Comparison of ENCODE assay signal across 27 cellular contexts in genomic region chr15:35139822-35140221, GRCh38. TPM values are rescaled to one million over a fixed set of nuclear protein-coding genes. Genes with fewer than 3 reads are reported as not detected.
DNase-seq lines count a peak whose midpoint lies in the region; ATAC-seq, FAIRE-seq and TF ChIP-seq lines count a peak whose summit lies in the region.
"Had no signal": no experiment of that assay in that cellular context is flagged by ENCODE, and none has a peak within 500 bp of the region (broad histone marks: within the 10 kb centered on the region; RNA-seq: fewer than 3 reads in every experiment).

No MANE protein-coding gene starts in this region.

- peaks cover 46% of the 10 kb centered on the region for H3K4me1 Mint-ChIP-seq in mesothelial cell of epicardium
- H3K4me1 Mint-ChIP-seq: B cell; CD4-positive, CD25-positive, alpha-beta regulatory T cell; H9 had no signal

- H3K36me3 Mint-ChIP-seq in mesothelial cell of epicardium, result peaks cover 3% of the 10 kb centered on the region
- H3K36me3 Mint-ChIP-seq: CD4-positive, CD25-positive, alpha-beta regulatory T cell; CD8-positive, alpha-beta T cell had no signal

- H3K9me3 Mint-ChIP-seq in mesothelial cell of epicardium, result peaks cover 4% of the 10 kb centered on the region
- H3K9me3 Mint-ChIP-seq: CD4-positive, CD25-positive, alpha-beta regulatory T cell; CD8-positive, alpha-beta T cell; HFFc6 had no signal

- TF ChIP-seq CTCF in mesothelial cell of epicardium (IDR thresholded peaks at IDR 0.05; ENCODE audit: unreplicated experiment), result no peak
- TF ChIP-seq CTCF in D721Med (IDR thresholded peaks at IDR 0.05; ENCODE audit: insufficient read depth, missing control alignments), result no peak
- TF ChIP-seq CTCF in RWPE1 (conservative IDR thresholded peaks at IDR 0.05; ENCODE audit: low read depth), result no peak

- no peaks in the 10 kb centered on the region for H3K27me3 Mint-ChIP-seq in mesothelial cell of epicardium (ENCODE audit: low read depth)

- no peak for FAIRE-seq in D721Med (lab: Jason Lieb, UNC)
- FAIRE-seq: GM12878, GM18507, H1 had no signal

- ATAC-seq in GM21717 (IDR thresholded peaks at IDR 0.05; ENCODE audit: unreplicated experiment), result no peak
- no peak for ATAC-seq in HG03378 (IDR thresholded peaks at IDR 0.05; ENCODE audit: unreplicated experiment)
- ATAC-seq: CD8-positive, alpha-beta T cell; GM12878; HCT116 had no signal

- CTCF ChIA-PET in RWPE1 (lab: Yijun Ruan, JAX), result interaction anchor here (0.7 kb wide), 1 partner anchor 104 kb away, joined by 3 read pairs; no protein-coding TSS in a partner anchor

- H3K27ac ChIP-seq in RWPE1, result no peak overlapping the region
- H3K27ac ChIP-seq: BLaER1, C4-2B, GM23248 had no signal

- no peak overlapping the region for H3K4me3 Mint-ChIP-seq in mesothelial cell of epicardium
- H3K4me3 Mint-ChIP-seq: B cell; CD4-positive, CD25-positive, alpha-beta regulatory T cell; CD8-positive, alpha-beta T cell; H9; HFFc6 had no signal

- POLR2A ChIA-PET in RWPE1 (lab: Yijun Ruan, JAX; ENCODE audit: low non-redundant PET), result no interaction called here

- DNase-seq in H4 (ENCODE audit: low spot score) (peak; percentile 15), HT1080 (ENCODE audit: low read depth) (peak; percentile 10), M059J (ENCODE audit: low read depth) (peak; percentile 34), mesothelial cell of epicardium (ENCODE audit: low spot score in 2 of 2, unreplicated experiment in 2 of 2) (no peak), D721Med (ENCODE audit: insufficient read length, low spot score) (no peak), RWPE1 (ENCODE audit: low spot score) (no peak)
- DNase-seq: Caco-2; CD4-positive, CD25-positive, alpha-beta regulatory T cell; CD8-positive, alpha-beta T cell; DMS 273 treated with DMSO at 0.1 percent for 48 hours; DMS79; EL; GDM1; GM23248; H9; HFFc6 had no signal

- H3K27ac Mint-ChIP-seq in mesothelial cell of epicardium, result peak overlapping the region; percentile 96
- H3K27ac Mint-ChIP-seq: B cell; CD4-positive, CD25-positive, alpha-beta regulatory T cell; CD8-positive, alpha-beta T cell; H9; HFFc6 had no signal

RNA-seq across cellular contexts. Expression of gene NANOGP8, which starts 54.7 kb away (rescaled TPM):
- not detected in 2 replicates for total RNA-seq in H4 (2014; rRNA removed; shearing (Covaris generic))
- not detected in 2 replicates for total RNA-seq in HT1080 (2014; rRNA removed; shearing (Covaris generic))
- polyA plus RNA-seq in HT1080 (2015; cell fraction: cytosol; rRNA removed), result not detected in 2 replicates
- polyA plus RNA-seq in HT1080 (2015; cell fraction: nucleus; rRNA removed), result not detected in 2 replicates
- total RNA-seq in M059J (2014; rRNA removed; shearing (Covaris generic)), result not detected in 2 replicates
- total RNA-seq in mesothelial cell of epicardium, result 0.86 to 1.2 TPM (median 0.91 TPM) in 3 replicates
- total RNA-seq: A172; A673; B cell; Caco-2; CD4-positive, CD25-positive, alpha-beta regulatory T cell; CD8-positive, alpha-beta T cell; GM12878; GM23248; HFFc6 had no signal
- polyA plus RNA-seq: CD4-positive, CD25-positive, alpha-beta regulatory T cell; GM12878; GM23248 had no signal

Comparison
In these comparisons a context has a peak if more than half of its experiments do, and no peak if none do; other contexts are left out.
1. DNase-seq: peak in H4 (single experiment), HT1080 (single experiment) and M059J (single experiment); none in mesothelial cell of epicardium (0 of 2), D721Med (single experiment) and RWPE1 (single experiment).